In the genomic region with DNA sequence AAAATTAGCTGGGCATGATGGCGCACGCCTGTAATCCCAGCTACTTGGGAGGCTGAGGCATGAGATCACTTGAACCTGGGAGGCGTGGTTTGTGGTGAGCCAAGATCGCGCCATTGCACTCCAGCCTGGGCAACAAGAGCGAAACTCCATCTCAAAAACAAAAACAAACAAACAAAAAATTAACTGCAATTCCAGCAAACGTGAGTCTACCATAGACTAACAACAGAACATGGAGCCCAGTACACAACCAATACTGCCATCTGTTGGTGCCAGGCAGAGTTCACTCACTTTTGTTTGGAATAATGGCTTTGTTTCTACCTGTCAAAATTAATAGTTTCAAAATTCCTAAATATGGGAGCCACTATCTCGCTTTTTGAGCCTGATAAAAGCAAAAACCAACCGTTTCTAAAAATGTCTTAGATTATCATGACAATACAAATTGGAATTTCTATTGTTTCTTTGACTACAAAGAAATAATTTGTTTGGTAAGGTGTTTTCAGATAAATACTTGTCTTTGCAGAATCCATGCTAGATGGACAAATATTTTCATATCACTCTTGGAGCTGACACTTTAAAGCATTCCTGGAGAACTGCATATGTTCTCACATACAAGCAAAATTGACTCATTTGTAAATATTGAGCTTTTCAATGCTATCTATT, we compare ENCODE assay signal across 9 cellular contexts. TPM values are rescaled to one million over a fixed set of nuclear protein-coding genes. Genes with fewer than 3 reads are reported as not detected.
DNase-seq lines count a peak whose midpoint lies in the region; ATAC-seq and TF ChIP-seq lines count a peak whose summit lies in the region.
"Had no signal": no experiment of that assay in that cellular context is flagged by ENCODE, and none has a peak within 500 bp of the region (broad histone marks: within the 10 kb centered on the region; RNA-seq: fewer than 3 reads in every experiment).

No MANE protein-coding gene starts in this region.

- H3K4me1 ChIP-seq in mesendoderm (ENCODE audit: control insufficient read depth, low read depth, low read length) = peaks cover 7% of the 10 kb centered on the region

- H3K18ac ChIP-seq in mesendoderm (ENCODE audit: low read length) = no peak overlapping the region

- no peak overlapping the region for H3K4ac ChIP-seq in mesendoderm (ENCODE audit: low read depth, low read length)

- no peak overlapping the region for H2AK5ac ChIP-seq in mesendoderm (ENCODE audit: low read length)

- WGBS in mesendoderm (ENCODE audit: extremely low coverage, insufficient coverage, low lambda C conversion rate) = no CpG with 5 or more reads among the region's 9 CpGs

- H3K36me3 ChIP-seq in mesendoderm (ENCODE audit: control insufficient read depth, insufficient read depth, low read length) = no peaks in the 10 kb centered on the region

- H3K4me2 ChIP-seq in mesendoderm (ENCODE audit: low read length) = no peak overlapping the region

- no peak overlapping the region for H3K27ac ChIP-seq in mesendoderm (ENCODE audit: low read depth, low read length)
- H3K27ac ChIP-seq: epithelial cell of prostate had no signal

- no peaks in the 10 kb centered on the region for H3K79me2 ChIP-seq in mesendoderm (ENCODE audit: control insufficient read depth, insufficient read depth, low read length)

- H2BK15ac ChIP-seq in mesendoderm (replicated peaks; ENCODE audit: low read depth) = no peak overlapping the region

- H2BK120ac ChIP-seq in mesendoderm (ENCODE audit: low read depth, low read length) = no peak overlapping the region

- no peak overlapping the region for H3K56ac ChIP-seq in mesendoderm (ENCODE audit: low read length)

- no peak overlapping the region for H4K8ac ChIP-seq in mesendoderm (ENCODE audit: low read depth, low read length)

- H3K9ac ChIP-seq in mesendoderm (ENCODE audit: low read length) = no peak overlapping the region

- H3K23ac ChIP-seq in mesendoderm (ENCODE audit: low read length) = no peak overlapping the region

- H4K5ac ChIP-seq in mesendoderm (ENCODE audit: low read length) = no peak overlapping the region

- TF ChIP-seq CTCF in GM12873 (IDR thresholded peaks at IDR 0.05; ENCODE audit: insufficient read depth, low read depth, low read length, missing control alignments) = peak; percentile 71

- in situ Hi-C loops in T47D (cut with HindIII; ENCODE audit: low pct_unique_long_range_greater_than_20kb, low sequenced_read_pairs) = no loop called here

- H3K27me3 ChIP-seq in mesendoderm (ENCODE audit: insufficient read depth, low read length, poor library complexity) = no peaks in the 10 kb centered on the region

- H2BK5ac ChIP-seq in mesendoderm (ENCODE audit: low read length) = no peak overlapping the region

- no peaks in the 10 kb centered on the region for H3K79me1 ChIP-seq in mesendoderm (ENCODE audit: low read length)

- ATAC-seq in GM19035 (IDR thresholded peaks at IDR 0.05; ENCODE audit: unreplicated experiment) = no peak

- DNase-seq in AG20443 (ENCODE audit: low spot score) (peak; percentile 32), NCI-H748 treated with DMSO at 0.1 percent for 48 hours (lab: John Stamatoyannopoulos, UW) (peak; percentile 44), T47D (ENCODE audit: low read depth in 1 of 2, low spot score in 1 of 2) (peak; percentile 41 to 75), mesendoderm (peak; percentile 40), GM19238 (ENCODE audit: insufficient read length, low spot score) (no peak)
- no peak for DNase-seq in activated CD8-positive, alpha-beta memory T cell treated with anti-CD3 and anti-CD28 coated beads for 24 hours

- H3K4me3 ChIP-seq in mesendoderm (ENCODE audit: low read length) = no peak overlapping the region

RNA-seq across cellular contexts. Expression of a gene that starts 45.0 kb away (rescaled TPM):
- polyA plus RNA-seq in mesendoderm (2013, experiment 1 of 2) = 14.7 TPM
- polyA plus RNA-seq in mesendoderm (2013, experiment 2 of 2) = 16.5 TPM

RNA-seq across cellular contexts. Expression of a gene that starts 58.9 kb away (rescaled TPM):
- polyA plus RNA-seq in mesendoderm (2013, experiment 1 of 2) = 44.1 TPM
- 47.3 TPM for polyA plus RNA-seq in mesendoderm (2013, experiment 2 of 2)

Comparison
In these comparisons a context has a peak if more than half of its experiments do, and no peak if none do; other contexts are left out.
1. DNase-seq: peak in AG20443 (single experiment), NCI-H748 treated with DMSO at 0.1 percent for 48 hours (single experiment), T47D (2 of 2) and mesendoderm (single experiment); none in GM19238 (single experiment) and activated CD8-positive, alpha-beta memory T cell treated with anti-CD3 and anti-CD28 coated beads for 24 hours (single experiment).